Comparison of ENCODE assay signal across 8 cellular contexts in the genomic region with DNA sequence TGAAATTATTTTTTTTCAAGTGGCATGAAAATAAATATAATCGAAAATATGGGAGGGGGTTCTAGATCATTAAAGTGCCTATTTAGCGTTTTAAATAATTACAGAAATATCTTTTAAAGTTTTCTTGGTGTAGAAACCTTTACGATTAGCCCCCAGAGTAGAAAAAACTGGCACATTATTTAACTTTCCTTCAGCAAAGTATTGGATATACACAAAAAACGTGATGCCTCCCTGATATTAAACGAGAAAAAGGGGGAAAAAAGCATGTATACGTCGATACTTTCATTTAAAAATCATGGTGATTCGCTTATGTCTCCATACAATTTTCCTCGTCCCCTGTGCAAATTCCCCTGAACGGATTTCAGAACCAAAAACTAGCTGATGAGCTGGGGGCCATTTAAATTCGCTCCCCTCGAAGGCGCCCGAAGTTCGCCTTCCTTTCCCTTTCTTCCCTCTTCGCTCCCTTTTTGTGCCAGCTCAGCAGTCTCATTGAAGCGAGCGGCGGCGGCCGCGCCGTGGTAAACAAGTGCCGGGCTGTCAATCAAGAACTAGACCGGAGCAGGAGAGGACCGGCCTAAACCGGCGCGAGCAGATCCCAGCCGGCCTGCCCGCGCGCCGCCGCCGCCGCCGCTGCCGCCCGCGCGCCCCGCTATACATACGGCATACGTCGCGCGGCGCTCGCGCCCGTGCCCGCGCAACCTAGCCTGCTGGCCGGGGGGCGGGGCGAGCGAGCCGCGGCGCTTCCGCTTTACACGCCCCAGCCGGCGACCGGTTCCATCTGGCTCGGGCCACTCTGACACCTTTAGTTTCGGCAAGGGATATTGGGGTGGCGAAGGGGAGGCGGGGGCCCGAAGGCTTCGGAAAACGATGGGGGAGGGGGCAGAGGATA. TPM values are rescaled to one million over a fixed set of nuclear protein-coding genes. Genes with fewer than 3 reads are reported as not detected.
DNase-seq lines count a peak whose midpoint lies in the region; TF ChIP-seq lines count a peak whose summit lies in the region.

No MANE protein-coding gene starts in this region.

- peak overlapping the region; percentile 98 for H3K4me2 ChIP-seq in H9 (ENCODE audit: insufficient read depth, insufficient read length, low read length)

- H2AK5ac ChIP-seq in H9 (ENCODE audit: insufficient read length, low read length): peak overlapping the region; percentile 97

- H3K4me3 ChIP-seq in fibroblast of villous mesenchyme (ENCODE audit: low read depth, low read length): peak overlapping the region; percentile 90
- H3K4me3 ChIP-seq in stomach: peak overlapping the region; percentile 63 to 76 (median 70)

- H3K27ac Mint-ChIP-seq in H9 (peak overlapping the region; percentile 100), neural crest cell (ENCODE audit: unreplicated experiment) (peak overlapping the region; percentile 100)

- peak overlapping the region; percentile 100 for H3K56ac ChIP-seq in H9 (ENCODE audit: insufficient read length, low read depth, low read length)

- no peak for TF ChIP-seq EP300 in stomach (IDR thresholded peaks at IDR 0.05)

- peak overlapping the region; percentile 100 for H3K9ac ChIP-seq in H9 (ENCODE audit: extremely low read depth, insufficient read length, low read length)

- peaks cover 4% of the 10 kb centered on the region for H3K23me2 ChIP-seq in H9 (ENCODE audit: insufficient read length, low read depth, low read length, poor library complexity, severe bottlenecking)

- peak overlapping the region; percentile 99 for H3K18ac ChIP-seq in H9 (ENCODE audit: insufficient read length, low read depth, low read length)

- H3K27me3 Mint-ChIP-seq in H9 (ENCODE audit: low read depth) (no peaks in the 10 kb centered on the region), neural crest cell (ENCODE audit: low read depth) (peaks cover 3% of the 10 kb centered on the region)

- H3K79me1 ChIP-seq in H9 (ENCODE audit: insufficient read depth, low read depth, low read length, poor library complexity, severe bottlenecking): no peaks in the 10 kb centered on the region

- H3K27ac ChIP-seq in H9 (ENCODE audit: insufficient read length, low read depth, low read length): peak overlapping the region; percentile 100
- peak overlapping the region; percentile 96 to 99 (median 99) for H3K27ac ChIP-seq in stomach

- no peaks in the 10 kb centered on the region for H3K79me2 ChIP-seq in H9 (ENCODE audit: insufficient read depth, low read length)

- peak overlapping the region; percentile 100 for H4K5ac ChIP-seq in H9 (ENCODE audit: insufficient read length, low read depth, low read length)

- no peak overlapping the region for H2BK15ac ChIP-seq in H9 (ENCODE audit: low read depth, low read length)

- H2AFZ ChIP-seq in H9 (ENCODE audit: low read length): peak overlapping the region; percentile 9

- H4K8ac ChIP-seq in H9 (replicated peaks; ENCODE audit: insufficient read length, low read depth, low read length): peak overlapping the region; percentile 99

- peaks cover 8 to 34% (median 31%) of the 10 kb centered on the region in 4 donors for H3K36me3 ChIP-seq in stomach

- H3K9me3 Mint-ChIP-seq in H9 (peaks cover 0 to 2% of the 10 kb centered on the region in 2 experiments; a peak in 2 of 5 replicates), neural crest cell (no peaks in the 10 kb centered on the region)

- H4K91ac ChIP-seq in H9 (ENCODE audit: insufficient read length, low read depth, low read length): no peak overlapping the region

- H3K36me3 Mint-ChIP-seq in H9 (ENCODE audit: insufficient read depth in 1 of 3, low read depth in 3 of 3) (peaks cover 2 to 47% (median 7%) of the 10 kb centered on the region in 3 experiments; a peak in 6 of 7 replicates), neural crest cell (ENCODE audit: low read depth) (peaks cover 5% of the 10 kb centered on the region)

- no peaks in the 10 kb centered on the region for H3K9me3 ChIP-seq in H9 (ENCODE audit: control insufficient read depth, low read depth, low read length)
- H3K9me3 ChIP-seq in stomach: no peaks in the 10 kb centered on the region

- peak overlapping the region; percentile 96; the same call in 1 of the 2 replicates for H3K4ac ChIP-seq in H9 (ENCODE audit: low read depth, low read length)

- H2BK5ac ChIP-seq in H9 (ENCODE audit: insufficient read length, low read length): peak overlapping the region; percentile 99

- H3K4me1 ChIP-seq in H9 (ENCODE audit: insufficient read depth, low read length) (no peaks in the 10 kb centered on the region), stomach (peaks cover under 1 to 53% (median 36%) of the 10 kb centered on the region in 4 donors)

- peak overlapping the region; percentile 100 for H3T11ph ChIP-seq in H9 (ENCODE audit: low read length)

- no peak overlapping the region for H2BK20ac ChIP-seq in H9 (ENCODE audit: low read depth, low read length, poor library complexity, severe bottlenecking)

- H3K4me3 Mint-ChIP-seq in H9 (peak overlapping the region; percentile 86 to 97), neural crest cell (peak overlapping the region; percentile 99)

- no peak overlapping the region for H2BK12ac ChIP-seq in H9 (ENCODE audit: insufficient read length, low read depth, low read length)

- no peak for TF ChIP-seq CTCF in H9 (conservative IDR thresholded peaks at IDR 0.05)
- no peak for TF ChIP-seq CTCF in fibroblast of villous mesenchyme (IDR thresholded peaks at IDR 0.05; ENCODE audit: insufficient read depth, low read depth, low read length)
- no peak for TF ChIP-seq CTCF in neural crest cell (conservative IDR thresholded peaks at IDR 0.05)
- no peak for TF ChIP-seq CTCF in stomach (IDR thresholded peaks at IDR 0.05)

- peak overlapping the region; percentile 100 for H2BK120ac ChIP-seq in H9 (ENCODE audit: low read depth, low read length, poor library complexity, severe bottlenecking)

- no CpG with 5 or more reads among the region's 73 CpGs for WGBS in H9 (ENCODE audit: extremely low coverage, insufficient read length, low lambda C conversion rate)
- 0 to 1% (median 0%) methylated on average over 44 to 73 of the region's 73 CpGs for WGBS in stomach, 5 donors

- DNase-seq in ELR (ENCODE audit: low read depth): peak; percentile 96
- peak; percentile 96 for DNase-seq in H9
- DNase-seq in M059J (ENCODE audit: low read depth): peak; percentile 91
- DNase-seq in SHP77 (lab: John Stamatoyannopoulos, UW): peak; percentile 94 to 96
- DNase-seq in activated gamma-delta T cell treated with Interleukin-2 at 50 U/mL for 16 hours: peak; percentile 94
- DNase-seq in fibroblast of villous mesenchyme (ENCODE audit: low read depth): peak; percentile 90
- DNase-seq in neural crest cell (ENCODE audit: low read depth, low spot score): peak; percentile 85
- peak; percentile 97 for DNase-seq in stomach

- H3K4me1 Mint-ChIP-seq in H9 (peaks cover 21 to 25% of the 10 kb centered on the region in 2 experiments), neural crest cell (peaks cover 37% of the 10 kb centered on the region)

- intact Hi-C loops in stomach (cut with DNase I; ENCODE audit: low total_unique reads): loop anchor here (10.0 kb wide), 1 partner anchor 275 kb away; no protein-coding TSS in a partner anchor

- TF ChIP-seq POLR2A in stomach (IDR thresholded peaks at IDR 0.05): no peak

- H3K14ac ChIP-seq in H9 (ENCODE audit: insufficient read depth, low read length): peak overlapping the region; percentile 98

- H3K27me3 ChIP-seq in H9 (ENCODE audit: insufficient read depth, low read length) (no peaks in the 10 kb centered on the region), stomach (no peaks in the 10 kb centered on the region)

- no peaks in the 10 kb centered on the region for H4K20me1 ChIP-seq in H9 (ENCODE audit: control insufficient read depth, insufficient read depth, insufficient read length)

- H3K23ac ChIP-seq in H9 (ENCODE audit: insufficient read length, low read depth, low read length): no peak overlapping the region

RNA-seq across cellular contexts. Expression of gene ARRDC3, which starts 3.3 kb away (rescaled TPM):
- total RNA-seq in H9 (2021) (2.8 and 5.5 TPM in 2 replicates), fibroblast of villous mesenchyme (56.4 and 56.6 TPM in 2 replicates), neural crest cell (50.2 and 59.7 TPM in 2 replicates), stomach (100 to 1,000 TPM in 1 of 5 donors, 10 to 100 TPM in 3, 1 to 10 TPM in 1; 8.7 to 188 (median 44.6) TPM)
- total RNA-seq in M059J (2014; rRNA removed; shearing (Covaris generic)): 54.3 and 60.2 TPM in 2 replicates
- 10 to 100 TPM; 16.4 to 26.0 (median 24.1) TPM for polyA plus RNA-seq in stomach

Comparison
In these comparisons a context has a peak if more than half of its experiments do, and no peak if none do; other contexts are left out.
1. Peak in every context shown above with its lines: DNase-seq, H3K4me3 ChIP-seq and H3K27ac ChIP-seq.